ENCODE assay signal across 1 cellular context in genomic region chr3:171257251-171258179, GRCh38.
TF ChIP-seq lines count a peak whose summit lies in the region.

No MANE protein-coding gene starts in this region.

TF ChIP-seq in GM12878, 131 proteins besides CTCF, POLR2A, EP300 and RAD21 (continued from another document and continues in another):
- no peak for TF ChIP-seq REST (IDR thresholded peaks at IDR 0.05; ENCODE audit: low read depth, low read length)
- no peak for TF ChIP-seq CUX1 (IDR thresholded peaks at IDR 0.05; ENCODE audit: insufficient replicate concordance, low read depth, low read length)
- TF ChIP-seq ATF2 (IDR thresholded peaks at IDR 0.05; ENCODE audit: low read length), result peak; percentile 60
- TF ChIP-seq BCLAF1 (IDR thresholded peaks at IDR 0.05), result no peak
- no peak for TF ChIP-seq SUPT20H (IDR thresholded peaks at IDR 0.05; ENCODE audit: borderline replicate concordance, control insufficient read depth, low read depth, low read length)
- TF ChIP-seq GABPA (IDR thresholded peaks at IDR 0.05; ENCODE audit: low read depth), result no peak
- TF ChIP-seq ESRRA (IDR thresholded peaks at IDR 0.05; ENCODE audit: low read length), result no peak
- peak; percentile 24; the same call in 1 of the 2 replicates for TF ChIP-seq POLR2AphosphoS5 (IDR thresholded peaks at IDR 0.05; ENCODE audit: low read length)
- no peak for TF ChIP-seq SRF (IDR thresholded peaks at IDR 0.05; ENCODE audit: low read depth in 2 of 2, low read length in 2 of 2)
- TF ChIP-seq CBFB (IDR thresholded peaks at IDR 0.05; ENCODE audit: low read depth), result 0 out of 2 replicates have a peak, but pooled peaks have one; percentile 43
- TF ChIP-seq FOXK2 (IDR thresholded peaks at IDR 0.05), result no peak
- no peak for TF ChIP-seq CBX3 (IDR thresholded peaks at IDR 0.05; ENCODE audit: borderline replicate concordance, low read depth)
- no peak; the same call in 1 of the 2 replicates for TF ChIP-seq MTA2 (IDR thresholded peaks at IDR 0.05; ENCODE audit: low read depth)
- TF ChIP-seq KLF5 (IDR thresholded peaks at IDR 0.05; ENCODE audit: partially characterized antibody), result no peak
- TF ChIP-seq RBBP5 (conservative IDR thresholded peaks at IDR 0.05), result no peak
- no peak for TF ChIP-seq IRF5 (IDR thresholded peaks at IDR 0.05; ENCODE audit: borderline replicate concordance)
- no peak for TF ChIP-seq PAX8 (IDR thresholded peaks at IDR 0.05)
- no peak for TF ChIP-seq NRF1 (conservative IDR thresholded peaks at IDR 0.05; ENCODE audit: low read depth, low read length)
- no peak for TF ChIP-seq FOS (IDR thresholded peaks at IDR 0.05; ENCODE audit: borderline replicate concordance, extremely low read depth, insufficient read length)
- TF ChIP-seq MLLT1 (IDR thresholded peaks at IDR 0.05), result no peak
- TF ChIP-seq HDAC6 (IDR thresholded peaks at IDR 0.05; ENCODE audit: unreplicated experiment), result no peak
- TF ChIP-seq BRCA1 (IDR thresholded peaks at IDR 0.05; ENCODE audit: low read depth, low read length), result no peak
- peak; percentile 75; the same call in 1 of the 2 replicates for TF ChIP-seq ZBED1 (IDR thresholded peaks at IDR 0.05; ENCODE audit: borderline replicate concordance)
- TF ChIP-seq ZNF217 (IDR thresholded peaks at IDR 0.05), result no peak
- no peak for TF ChIP-seq E2F8 (IDR thresholded peaks at IDR 0.05; ENCODE audit: low read depth, partially characterized antibody)
- no peak for TF ChIP-seq CBX5 (IDR thresholded peaks at IDR 0.05; ENCODE audit: low read depth)
- no peak for TF ChIP-seq CHD4 (IDR thresholded peaks at IDR 0.05)
- TF ChIP-seq CHD2 (IDR thresholded peaks at IDR 0.05; ENCODE audit: borderline replicate concordance, low read depth, low read length), result peak; percentile 41; the same call in 1 of the 2 replicates
- no peak for TF ChIP-seq ZSCAN29 (IDR thresholded peaks at IDR 0.05)
- no peak for TF ChIP-seq ZNF207 (IDR thresholded peaks at IDR 0.05; ENCODE audit: borderline replicate concordance)
- no peak for TF ChIP-seq SMAD5 (IDR thresholded peaks at IDR 0.05; ENCODE audit: low read depth)
- TF ChIP-seq ZNF24 (IDR thresholded peaks at IDR 0.05), result no peak
- TF ChIP-seq MTA3 (IDR thresholded peaks at IDR 0.05; ENCODE audit: borderline replicate concordance, low read length), result peak; percentile 67; the same call in 1 of the 2 replicates
- peak; percentile 56; the same call in 1 of the 2 replicates for TF ChIP-seq ATF7 (IDR thresholded peaks at IDR 0.05; ENCODE audit: low read depth)
- peak; percentile 79 for TF ChIP-seq RUNX3 (IDR thresholded peaks at IDR 0.05; ENCODE audit: low read length)
- no peak for TF ChIP-seq IRF3 (IDR thresholded peaks at IDR 0.05)
- TF ChIP-seq STAT3 (IDR thresholded peaks at IDR 0.05; ENCODE audit: low read depth, low read length), result no peak
- TF ChIP-seq BCL11A (IDR thresholded peaks at IDR 0.05; ENCODE audit: low read depth, low read length), result no peak
